11 cellular contexts compared by ENCODE assay signal in the genomic region with DNA sequence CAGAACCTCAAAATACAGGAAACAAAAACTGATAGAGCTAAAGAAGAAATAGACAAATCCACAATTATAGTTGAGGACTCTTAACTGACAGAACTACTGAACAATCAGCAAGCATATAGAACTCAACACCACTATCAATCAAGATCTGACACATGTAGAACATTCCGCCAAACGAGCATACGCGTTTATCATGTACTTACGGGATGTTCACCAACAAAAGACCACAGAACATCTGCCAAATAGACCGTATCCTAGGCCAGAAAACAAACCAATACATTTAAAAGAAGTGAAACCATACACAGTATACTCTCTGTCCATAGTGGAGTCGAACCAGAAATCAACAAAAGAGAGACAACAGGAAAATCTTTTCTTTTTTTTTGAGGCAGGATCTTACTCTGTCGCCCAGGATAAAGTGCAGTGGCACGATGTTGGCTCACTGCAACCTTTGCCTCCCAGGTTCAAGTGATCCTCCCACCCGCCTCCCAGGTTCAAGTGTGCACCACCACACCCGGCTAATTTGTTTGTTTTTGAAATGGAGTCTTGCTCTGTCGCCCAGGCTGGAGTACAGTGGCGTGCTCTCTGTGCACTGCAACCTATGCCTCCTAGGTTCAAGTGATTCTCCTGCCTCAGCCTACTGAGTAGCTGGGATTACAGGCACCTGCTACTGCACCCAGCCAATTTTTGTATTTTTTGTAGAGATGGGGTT. TPM values are rescaled to one million over a fixed set of nuclear protein-coding genes. Genes with fewer than 3 reads are reported as not detected.
DNase-seq lines count a peak whose midpoint lies in the region; ATAC-seq, FAIRE-seq and TF ChIP-seq lines count a peak whose summit lies in the region.
"Had no signal": no experiment of that assay in that cellular context is flagged by ENCODE, and none has a peak within 500 bp of the region (broad histone marks: within the 10 kb centered on the region; RNA-seq: fewer than 3 reads in every experiment).

No MANE protein-coding gene starts in this region.

- WGBS in K562 (ENCODE audit: insufficient coverage, low coverage, missing lambda C conversion rate), result 49% methylated on average over 13 of the region's 13 CpGs

- no peaks in the 10 kb centered on the region for H4K20me1 ChIP-seq in K562 (replicated peaks; ENCODE audit: control insufficient read depth, insufficient read depth, low read length)

- peak; percentile 53 for ATAC-seq in GM19351 (IDR thresholded peaks at IDR 0.05; ENCODE audit: unreplicated experiment)
- ATAC-seq in HG03066 (IDR thresholded peaks at IDR 0.05; ENCODE audit: low read depth, unreplicated experiment), result peak; percentile 57
- ATAC-seq in K562, result peak; percentile 51
- ATAC-seq in gastrocnemius medialis, result no peak
- ATAC-seq: activated naive CD4-positive, alpha-beta T cell treated with anti-CD3 and anti-CD28 coated beads, Interleukin-2, amount 50 U/mL, for 72 hours had no signal

- H3K4me3 Mint-ChIP-seq in Calu3 (ENCODE audit: low read depth, unreplicated experiment), result no peak overlapping the region

- H3K4me1 Mint-ChIP-seq in Calu3 (ENCODE audit: low read depth, unreplicated experiment), result peaks cover 39% of the 10 kb centered on the region

- H3K79me2 ChIP-seq in K562 (ENCODE audit: control insufficient read depth, insufficient read depth, low read length), result peaks cover 13% of the 10 kb centered on the region

- TF ChIP-seq RAD21 in K562 (CRISPR knock-in tag; conservative IDR thresholded peaks at IDR 0.05 in 1 of 2, IDR thresholded peaks at IDR 0.05 in 1 of 2), result no peak

- no peaks in the 10 kb centered on the region for H3K27me3 Mint-ChIP-seq in Calu3 (ENCODE audit: unreplicated experiment)

- H3K9me3 ChIP-seq in K562 (replicated peaks; ENCODE audit: control insufficient read depth, insufficient read depth, low read depth, low read length) (no peaks in the 10 kb centered on the region), gastrocnemius medialis (no peaks in the 10 kb centered on the region)

- H3K36me3 ChIP-seq in K562 (ENCODE audit: control insufficient read depth, insufficient read depth, low read length), result peaks cover 20% of the 10 kb centered on the region; the same call in 2 of the 3 replicates
- H3K36me3 ChIP-seq in gastrocnemius medialis, result peaks cover 0 to 11% of the 10 kb centered on the region in 2 donors

- POLR2A ChIA-PET in K562 (lab: Yijun Ruan, JAX), result no interaction called here

- H3K4me1 ChIP-seq in K562 (replicated peaks in 1 of 2; ENCODE audit: control insufficient read depth in 2 of 2, insufficient read depth in 2 of 2, low read length in 2 of 2) (peaks cover 2 to 13% of the 10 kb centered on the region in 2 experiments; a peak in 4 of 5 replicates), gastrocnemius medialis (peaks cover 9 to 13% of the 10 kb centered on the region in 2 donors)

- H3K27ac Mint-ChIP-seq in Calu3 (ENCODE audit: unreplicated experiment), result peak overlapping the region; percentile 14
- H3K27ac Mint-ChIP-seq: activated naive CD4-positive, alpha-beta T cell treated with anti-CD3 and anti-CD28 coated beads, Interleukin-2, amount 50 U/mL, for 72 hours had no signal

- H3K9ac ChIP-seq in K562 (ENCODE audit: insufficient read depth in 1 of 2, low read depth in 2 of 2, low read length in 2 of 2), result no peak overlapping the region

- H3K4me2 ChIP-seq in K562 (ENCODE audit: insufficient read depth, low read length), result peak overlapping the region; percentile 2; the same call in 1 of the 2 replicates

- TF ChIP-seq POLR2A in K562 (conservative IDR thresholded peaks at IDR 0.05) (no peak), gastrocnemius medialis (IDR thresholded peaks at IDR 0.05) (no peak)

- no peak for TF ChIP-seq EP300 in K562 (IDR thresholded peaks at IDR 0.05; ENCODE audit: low read length)

- H3K9me3 Mint-ChIP-seq in Calu3 (ENCODE audit: low read depth, unreplicated experiment), result no peaks in the 10 kb centered on the region
- H3K9me3 Mint-ChIP-seq: activated naive CD4-positive, alpha-beta T cell treated with anti-CD3 and anti-CD28 coated beads, Interleukin-2, amount 50 U/mL, for 72 hours had no signal

- DNase-seq in Calu3 (no peak), K562 (ENCODE audit: extremely low read depth in 1 of 4, low spot score in 3 of 4) (peak in 1 of 4 experiments; percentile 36), D341Med (ENCODE audit: low spot score) (no peak), HuH-7.5 (ENCODE audit: low spot score) (no peak), occipital lobe (lab: John Stamatoyannopoulos, UW) (no peak), gastrocnemius medialis (no peak)
- DNase-seq: activated CD4-positive, alpha-beta T cell treated with anti-CD3 and anti-CD28 coated beads for 1 hour had no signal

- H3K9me1 ChIP-seq in K562 (ENCODE audit: control insufficient read depth, insufficient read depth, low read length), result no peaks in the 10 kb centered on the region

- H3K27me3 ChIP-seq in K562 (ENCODE audit: control insufficient read depth in 2 of 2, insufficient read depth in 2 of 2, low read length in 2 of 2), result no peaks in the 10 kb centered on the region
- H3K27me3 ChIP-seq in gastrocnemius medialis, result no peaks in the 10 kb centered on the region

- CTCF ChIA-PET in Calu3 (lab: Charles Lee) (no interaction called here), K562 (lab: Yijun Ruan, JAX; ENCODE audit: low intra/inter-chr PET ratio) (no interaction called here)

- H3K36me3 Mint-ChIP-seq in Calu3 (ENCODE audit: insufficient read depth, unreplicated experiment), result peaks cover 31% of the 10 kb centered on the region

- BruUV-seq in Calu3 (replicated peaks; lab: Mats Ljungman, UMichigan) (no TSS peak), K562 (replicated peaks; lab: Mats Ljungman, UMichigan) (no TSS peak)

- H3K4me3 ChIP-seq in K562 (no peak overlapping the region), gastrocnemius medialis (no peak overlapping the region)

- no peak overlapping the region for H2AFZ ChIP-seq in K562 (ENCODE audit: low read depth, low read length)

- intact Hi-C loops in Calu3 (cut with micrococcal nuclease; ENCODE audit: unreplicated experiment), result no loop called here
- intact Hi-C loops in K562 (cut with micrococcal nuclease), result no loop called here
- intact Hi-C loops in gastrocnemius medialis (cut with DNase I; ENCODE audit: low total_unique reads), result no loop called here

- FAIRE-seq in K562 (lab: Jason Lieb, UNC), result peak; percentile 65
- FAIRE-seq: endometrium had no signal

- no peak overlapping the region for H3K27ac ChIP-seq in K562 (ENCODE audit: extremely low read depth, low read depth, low read length)
- no peak overlapping the region for H3K27ac ChIP-seq in gastrocnemius medialis

- in situ Hi-C loops in K562 (cut with MboI), result no loop called here
- in situ Hi-C loops in gastrocnemius medialis (cut with MboI; ENCODE audit: low sequenced_read_pairs in 4 of 4), result no loop called here

- TF ChIP-seq CTCF in Calu3 (IDR thresholded peaks at IDR 0.05; ENCODE audit: unreplicated experiment), result no peak
- TF ChIP-seq CTCF in K562 (IDR thresholded peaks at IDR 0.05 in 2 of 3, conservative IDR thresholded peaks at IDR 0.05 in 1 of 3; ENCODE audit: insufficient read depth in 2 of 3, low read depth in 1 of 3, low read length in 3 of 3), result no peak
- TF ChIP-seq CTCF in gastrocnemius medialis (IDR thresholded peaks at IDR 0.05 in 4 of 5, conservative IDR thresholded peaks at IDR 0.05 in 1 of 5), result no peak

TF ChIP-seq in K562, 482 proteins besides CTCF, POLR2A, EP300 and RAD21 (continues in another document):
- no peak for TF ChIP-seq MAFG (tag; conservative IDR thresholded peaks at IDR 0.05)
- TF ChIP-seq PKNOX1 (IDR thresholded peaks at IDR 0.05), result peak; percentile 94

RNA-seq across cellular contexts. Expression of gene GNA12, which starts 5.1 kb away (rescaled TPM):
- total RNA-seq in Calu3 (2022), result 75.4 and 78.3 TPM in 2 replicates
- total RNA-seq in K562 (2011; cell fraction: chromatin; rRNA removed; ENCODE audit: low replicate concordance), result 34.3 and 48.1 TPM in 2 replicates
- total RNA-seq in K562 (2011; cell fraction: nucleolus; rRNA removed), result 27.5 and 29.5 TPM in 2 replicates
- 23.2 and 24.7 TPM in 2 replicates for total RNA-seq in K562 (2011; cell fraction: nucleoplasm; rRNA removed)
- 3.6 and 6.3 TPM in 2 replicates for total RNA-seq in K562 (2014; rRNA removed)
- 6.6 and 8.4 TPM in 2 replicates for total RNA-seq in K562 (2014; rRNA removed; fragmentation: Illumina TruSeq; extraction: Trizol)
- total RNA-seq in K562 (2015; rRNA removed; fragmentation: Illumina TruSeq; extraction: Trizol), result 9.2 and 9.6 TPM in 2 replicates
- 24.5 and 25.0 TPM in 2 replicates for total RNA-seq in K562 (2021)
- polyA plus RNA-seq in K562 (2011; rRNA removed), result 32.7 and 34.2 TPM in 2 replicates
- 30.5 and 36.3 TPM in 2 replicates for polyA plus RNA-seq in K562 (2011; cell fraction: cytosol; rRNA removed)
- 18.5 and 19.3 TPM in 2 replicates for polyA plus RNA-seq in K562 (2011; cell fraction: nucleus; rRNA removed)
- polyA plus RNA-seq in K562 (2012), result 18.1 and 31.2 TPM in 2 replicates
- 19.4 and 20.7 TPM in 2 replicates for polyA plus RNA-seq in K562 (2014; fragmentation: Illumina TruSeq; extraction: Trizol)
- polyA plus RNA-seq in K562 (2014; fragmentation: Nextera tagmentation; extraction: Ambion mirVana), result 1 to 10 TPM in 1 of 2 experiments, under 1 TPM in 1; 0.65 to 2.2 TPM
- polyA plus RNA-seq in K562 (2014; rRNA removed), result 16.4 and 18.3 TPM in 2 replicates
- 30.0 and 50.8 TPM in 2 replicates for polyA minus RNA-seq in K562 (2011; rRNA and poly(A)+ RNA removed)
- 22.2 and 27.2 TPM in 2 replicates for polyA minus RNA-seq in K562 (2011; cell fraction: cytosol; rRNA and poly(A)+ RNA removed)
- polyA minus RNA-seq in K562 (2011; cell fraction: nucleus; rRNA and poly(A)+ RNA removed), result 6.3 and 10.7 TPM in 2 replicates
- 15.3 TPM for total RNA-seq in occipital lobe
- total RNA-seq in gastrocnemius medialis, result 1 to 10 TPM; 7.6 to 8.4 (median 8.1) TPM

Comparison
In these comparisons a context has a peak if more than half of its experiments do, and no peak if none do; other contexts are left out.
1. ATAC-seq: peak in GM19351 (single experiment), HG03066 (single experiment) and K562 (single experiment); none in gastrocnemius medialis (0 of 2).